Comparison of ENCODE assay signal across 19 cellular contexts in genomic region chr1:51305371-51305823, GRCh38. TPM values are rescaled to one million over a fixed set of nuclear protein-coding genes. Genes with fewer than 3 reads are reported as not detected.
DNase-seq lines count a peak whose midpoint lies in the region; FAIRE-seq and TF ChIP-seq lines count a peak whose summit lies in the region.
"Had no signal": no experiment of that assay in that cellular context is flagged by ENCODE, and none has a peak within 500 bp of the region (broad histone marks: within the 10 kb centered on the region; RNA-seq: fewer than 3 reads in every experiment).

No MANE protein-coding gene starts in this region.

- H4K20me1 ChIP-seq in OCI-LY3 (ENCODE audit: insufficient read depth, low read length) = no peaks in the 10 kb centered on the region

- no peak overlapping the region for H2AFZ ChIP-seq in OCI-LY3 (ENCODE audit: low read depth, low read length)
- H2AFZ ChIP-seq: parathyroid adenoma had no signal

- TF ChIP-seq CTCF in OCI-LY3 (IDR thresholded peaks at IDR 0.05; ENCODE audit: low read depth, low read length) (no peak), right atrium auricular region (IDR thresholded peaks at IDR 0.05) (no peak)

- H3K79me2 ChIP-seq in OCI-LY3 (ENCODE audit: low read length) = no peaks in the 10 kb centered on the region
- H3K79me2 ChIP-seq: parathyroid adenoma had no signal

- H3K9me3 ChIP-seq in OCI-LY3 (ENCODE audit: insufficient read depth, low read length) (no peaks in the 10 kb centered on the region), small intestine (ENCODE audit: control insufficient read depth, low read depth) (no peaks in the 10 kb centered on the region), right atrium auricular region (no peaks in the 10 kb centered on the region)
- H3K9me3 ChIP-seq: heart left ventricle, testis had no signal

- H3K27ac ChIP-seq in OCI-LY3 (ENCODE audit: low read length) = no peak overlapping the region
- no peak overlapping the region for H3K27ac ChIP-seq in small intestine (ENCODE audit: low read depth in 1 of 2, low read length in 1 of 2)
- H3K27ac ChIP-seq in right atrium auricular region = no peak overlapping the region
- H3K27ac ChIP-seq: heart left ventricle, parathyroid adenoma, skin epidermis, testis had no signal

- H3K4me1 ChIP-seq in OCI-LY3 (ENCODE audit: low read length) (peaks cover 27% of the 10 kb centered on the region), small intestine (ENCODE audit: control insufficient read depth in 2 of 2, insufficient read depth in 1 of 2, low read depth in 1 of 2, low read length in 1 of 2) (peaks cover 2 to 6% of the 10 kb centered on the region in 2 donors), right atrium auricular region (no peaks in the 10 kb centered on the region)
- H3K4me1 ChIP-seq: parathyroid adenoma, testis had no signal

- H3K9ac ChIP-seq in OCI-LY3 (ENCODE audit: low read length) = no peak overlapping the region; the same call in 1 of the 2 replicates
- H3K9ac ChIP-seq: parathyroid adenoma had no signal

- H3K27me3 ChIP-seq in H7 (ENCODE audit: control insufficient read depth, insufficient read depth, low read length) = no peaks in the 10 kb centered on the region
- H3K27me3 ChIP-seq in OCI-LY3 (ENCODE audit: low read depth, low read length) = no peaks in the 10 kb centered on the region
- no peaks in the 10 kb centered on the region for H3K27me3 ChIP-seq in small intestine (ENCODE audit: control insufficient read depth in 2 of 2, insufficient read depth in 2 of 2, low read length in 2 of 2)
- no peaks in the 10 kb centered on the region for H3K27me3 ChIP-seq in right atrium auricular region
- H3K27me3 ChIP-seq: heart left ventricle, testis had no signal

- H3K4me3 ChIP-seq in H7 (ENCODE audit: insufficient read depth, low read depth, low read length) (no peak overlapping the region), OCI-LY3 (ENCODE audit: low read length) (no peak overlapping the region), small intestine (ENCODE audit: low read depth in 1 of 2, low read length in 2 of 2) (no peak overlapping the region), right atrium auricular region (no peak overlapping the region)
- H3K4me3 ChIP-seq: heart left ventricle, skin epidermis, testis had no signal

- 8 to 54% (median 26%) methylated on average over 4 of the region's 4 CpGs for WGBS in small intestine, 3 donors

- H3K4me2 ChIP-seq in OCI-LY3 (ENCODE audit: low read length) = peak overlapping the region; percentile 50

- DNase-seq in H7 = peak; percentile 71
- DNase-seq in kidney tubule cell (ENCODE audit: low spot score) = peak; percentile 92
- DNase-seq in small intestine = peak; percentile 87
- DNase-seq in SIG-M5 (lab: John Stamatoyannopoulos, UW) = no peak
- no peak for DNase-seq in hypothalamus (lab: John Stamatoyannopoulos, UW)
- DNase-seq in right atrium auricular region (ENCODE audit: low spot score) = no peak
- DNase-seq: activated CD4-positive, alpha-beta T cell treated with anti-CD3 and anti-CD28 coated beads for 4 hours; activated CD8-positive, alpha-beta memory T cell treated with anti-CD3 and anti-CD28 coated beads, Interleukin-2, amount 50 U/mL, for 48 hours; activated naive CD4-positive, alpha-beta T cell treated with anti-CD3 and anti-CD28 coated beads for 36 hours; DMS79 treated with DMSO at 0.1 percent for 48 hours; heart left ventricle; NCI-H146; NCI-H345; stimulated activated CD4-positive, alpha-beta T cell treated with anti-CD3 and anti-CD28 coated beads, Interleukin-4, amount 100 ng/mL, for 4 hours; testis had no signal

- no peak for FAIRE-seq in small intestine (lab: Jason Lieb, UNC)
- FAIRE-seq: keratinocyte had no signal

- no peaks in the 10 kb centered on the region for H3K36me3 ChIP-seq in H7 (replicated peaks; ENCODE audit: control insufficient read depth, insufficient read depth, low read length)
- H3K36me3 ChIP-seq in OCI-LY3 (replicated peaks; ENCODE audit: low read depth, low read length) = no peaks in the 10 kb centered on the region
- no peaks in the 10 kb centered on the region for H3K36me3 ChIP-seq in small intestine (ENCODE audit: control insufficient read depth in 2 of 2, insufficient read depth in 2 of 2, low read length in 2 of 2)
- H3K36me3 ChIP-seq in right atrium auricular region = no peaks in the 10 kb centered on the region
- H3K36me3 ChIP-seq: heart left ventricle had no signal

RNA-seq across cellular contexts. Expression of gene TTC39A, which starts 25.0 kb away (rescaled TPM):
- total RNA-seq in H7 (2014; rRNA removed; shearing (Covaris generic)) = 11.6 and 12.3 TPM in 2 replicates
- polyA plus RNA-seq in small intestine = 10 to 100 TPM in 2 of 3 donors, 1 to 10 TPM in 1; 9.3 to 15.4 (median 10.3) TPM
- total RNA-seq in right atrium auricular region = 10 to 100 TPM; 14.9 to 33.7 TPM
- total RNA-seq: activated naive CD4-positive, alpha-beta T cell treated with anti-CD3 and anti-CD28 coated beads for 36 hours had no signal

Comparison
In these comparisons a context has a peak if more than half of its experiments do, and no peak if none do; other contexts are left out.
1. DNase-seq: peak in H7 (single experiment), kidney tubule cell (single experiment) and small intestine (single experiment); none in SIG-M5 (single experiment), hypothalamus (0 of 51) and right atrium auricular region (single experiment).